12 cellular contexts compared by ENCODE assay signal in genomic region chr10:1425886-1426285, GRCh38.
A peak's percentile ranks its signal among the peaks of the same experiment; 100 is the strongest.
DNase-seq lines count a peak whose midpoint lies in the region; ATAC-seq and TF ChIP-seq lines count a peak whose summit lies in the region.
"Had no signal": no experiment of that assay in that cellular context is flagged by ENCODE, and none has a peak within 500 bp of the region (broad histone marks: within the 10 kb centered on the region; RNA-seq: fewer than 3 reads in every experiment).

No MANE protein-coding gene starts in this region.

- no peaks in the 10 kb centered on the region for H3K27me3 Mint-ChIP-seq in endodermal cell (ENCODE audit: insufficient read depth)

- ATAC-seq in GM19397 (IDR thresholded peaks at IDR 0.05; ENCODE audit: unreplicated experiment), result peak; percentile 67
- ATAC-seq in HG02938 (IDR thresholded peaks at IDR 0.05; ENCODE audit: unreplicated experiment), result peak; percentile 84
- ATAC-seq in GM19328 (IDR thresholded peaks at IDR 0.05; ENCODE audit: unreplicated experiment), result no peak
- ATAC-seq: natural killer cell treated with Interleukin-12 subunit alpha and Interleukin-12 subunit beta and Interleukin-15 and Interleukin-18, amount 100 ng/mL, for 72 hours had no signal

- no peak overlapping the region for H3K9ac ChIP-seq in endodermal cell (ENCODE audit: extremely low read depth, low read length, poor library complexity, severe bottlenecking)

- 89 to 94% methylated on average over 5 to 7 of the region's 7 CpGs for WGBS in endodermal cell (ENCODE audit: insufficient coverage in 1 of 2, insufficient read length in 1 of 2), 2 experiments

- POLR2A ChIA-PET in GM10248 (lab: Yijun Ruan, JAX), result no interaction called here

- peak; percentile 45 for DNase-seq in GM10248 (ENCODE audit: extremely low spot score)
- peak; percentile 84 for DNase-seq in MV-4-11 (lab: John Stamatoyannopoulos, UW)
- no peak for DNase-seq in DMS153 (lab: John Stamatoyannopoulos, UW)
- no peak for DNase-seq in endodermal cell
- DNase-seq in stimulated activated CD4-positive, alpha-beta T cell treated with anti-CD3 and anti-CD28 coated beads, Interleukin-2, amount 100 ng/mL, for 24 hours, result no peak
- DNase-seq: BE2C, NCI-H2029, SHP77 had no signal

- no peak overlapping the region for H3K27ac ChIP-seq in endodermal cell (ENCODE audit: low read depth, low read length)

- H3K36me3 ChIP-seq in endodermal cell (ENCODE audit: control insufficient read depth, insufficient read depth, low read length), result no peaks in the 10 kb centered on the region
- H3K36me3 ChIP-seq: BE2C had no signal

- CTCF ChIA-PET in GM10248 (lab: Yijun Ruan, JAX), result interaction anchor here (1.3 to 1.5 kb wide), 2 partner anchors 10 to 23 kb away, joined by 3 to 6 read pairs; no protein-coding TSS in a partner anchor

- no peak overlapping the region for H3K4me3 ChIP-seq in endodermal cell (ENCODE audit: low read length)

- H3K9me3 ChIP-seq in endodermal cell (ENCODE audit: control insufficient read depth, low read length), result peaks cover 2% of the 10 kb centered on the region
- H3K9me3 ChIP-seq: BE2C had no signal

- TF ChIP-seq CTCF in GM10248 (IDR thresholded peaks at IDR 0.05; ENCODE audit: control extremely low read depth, extremely low read depth, low read depth, missing control alignments) (no peak), endodermal cell (conservative IDR thresholded peaks at IDR 0.05) (no peak)

- H3K36me3 Mint-ChIP-seq in endodermal cell (ENCODE audit: low read depth), result no peaks in the 10 kb centered on the region

- H3K27ac Mint-ChIP-seq in endodermal cell, result no peak overlapping the region
- H3K27ac Mint-ChIP-seq: natural killer cell treated with Interleukin-12 subunit alpha and Interleukin-12 subunit beta and Interleukin-15 and Interleukin-18, amount 100 ng/mL, for 72 hours had no signal

- no peak overlapping the region for H3K4me3 Mint-ChIP-seq in endodermal cell
- H3K4me3 Mint-ChIP-seq: natural killer cell treated with Interleukin-12 subunit alpha and Interleukin-12 subunit beta and Interleukin-15 and Interleukin-18, amount 100 ng/mL, for 72 hours had no signal

- H3K4me1 Mint-ChIP-seq in endodermal cell, result peaks cover 4% of the 10 kb centered on the region

- H3K27me3 ChIP-seq in endodermal cell (ENCODE audit: control insufficient read depth, insufficient read depth, low read length, poor library complexity, severe bottlenecking), result no peaks in the 10 kb centered on the region

- peaks cover 4% of the 10 kb centered on the region for H3K4me1 ChIP-seq in endodermal cell (ENCODE audit: control insufficient read depth, insufficient read depth, low read length)
- H3K4me1 ChIP-seq: BE2C had no signal

- H3K9me3 Mint-ChIP-seq in endodermal cell, result peaks cover 11% of the 10 kb centered on the region

Comparison
In these comparisons a context has a peak if more than half of its experiments do, and no peak if none do; other contexts are left out.
1. DNase-seq: peak in GM10248 (single experiment) and MV-4-11 (single experiment); none in DMS153 (single experiment), endodermal cell (single experiment) and stimulated activated CD4-positive, alpha-beta T cell treated with anti-CD3 and anti-CD28 coated beads, Interleukin-2, amount 100 ng/mL, for 24 hours (0 of 2).